In genomic region chr3:52043039-52043438, GRCh38 we compare ENCODE assay signal across 6 cellular contexts. TPM values are rescaled to one million over a fixed set of nuclear protein-coding genes. Genes with fewer than 3 reads are reported as not detected.
DNase-seq lines count a peak whose midpoint lies in the region; ATAC-seq and TF ChIP-seq lines count a peak whose summit lies in the region.
"Not testable (repeated sequence)": the region's sequence is repeated elsewhere in the genome, so short reads cannot be mapped to it uniquely, and the experiment has no call there.

No MANE protein-coding gene starts in this region.

- peak overlapping the region; percentile 99 for H3K27ac ChIP-seq in RWPE2 (ENCODE audit: poor library complexity, severe bottlenecking)
- peak overlapping the region; percentile 100 for H3K27ac ChIP-seq in caudate nucleus (ENCODE audit: low read depth, low read length)
- H3K27ac ChIP-seq in left ventricle myocardium inferior (replicated peaks), result peak overlapping the region; percentile 8

- not testable (repeated sequence) for H3K4me3 Mint-ChIP-seq in activated T-helper 17 cell treated with anti-CD3 and anti-CD28 coated beads, Interleukin-2, amount 50 U/mL, for 72 hours; dendritic cell treated with granulocyte-macrophage colony-stimulating factor and Interleukin-4, amounts not matched to agents 40 ng/mL and 50 ng/mL, for 4 days; stimulated activated effector memory CD8-positive, alpha-beta T cell treated with anti-CD3 and anti-CD28 coated beads, Interleukin-12 subunit alpha, Interleukin-12 subunit beta, amount 100 ng/mL, for 72 hours

- not testable (repeated sequence) for H3K36me3 ChIP-seq in RWPE2 (ENCODE audit: low read depth); left ventricle myocardium inferior

- not testable (repeated sequence) for ATAC-seq in RWPE2 (ENCODE audit: low read depth); activated T-helper 17 cell treated with anti-CD3 and anti-CD28 coated beads, Interleukin-2, amount 50 U/mL, for 72 hours (replicated peaks); stimulated activated effector memory CD8-positive, alpha-beta T cell treated with anti-CD3 and anti-CD28 coated beads, Interleukin-12 subunit alpha, Interleukin-12 subunit beta, amount 100 ng/mL, for 72 hours

- H3K4me3 ChIP-seq in RWPE2 (ENCODE audit: severe bottlenecking); left ventricle myocardium inferior: not testable (repeated sequence)

- peak overlapping the region; percentile 66 for H3K27ac Mint-ChIP-seq in activated T-helper 17 cell treated with anti-CD3 and anti-CD28 coated beads, Interleukin-2, amount 50 U/mL, for 72 hours
- peak overlapping the region; percentile 13 for H3K27ac Mint-ChIP-seq in dendritic cell treated with granulocyte-macrophage colony-stimulating factor and Interleukin-4, amounts not matched to agents 40 ng/mL and 50 ng/mL, for 4 days
- H3K27ac Mint-ChIP-seq in stimulated activated effector memory CD8-positive, alpha-beta T cell treated with anti-CD3 and anti-CD28 coated beads, Interleukin-12 subunit alpha, Interleukin-12 subunit beta, amount 100 ng/mL, for 72 hours, result peak overlapping the region; percentile 72

- not testable (repeated sequence) for H3K9me3 ChIP-seq in RWPE2 (ENCODE audit: severe bottlenecking); left ventricle myocardium inferior (replicated peaks)

- not testable (repeated sequence) for H3K9me3 Mint-ChIP-seq in activated T-helper 17 cell treated with anti-CD3 and anti-CD28 coated beads, Interleukin-2, amount 50 U/mL, for 72 hours; dendritic cell treated with granulocyte-macrophage colony-stimulating factor and Interleukin-4, amounts not matched to agents 40 ng/mL and 50 ng/mL, for 4 days; stimulated activated effector memory CD8-positive, alpha-beta T cell treated with anti-CD3 and anti-CD28 coated beads, Interleukin-12 subunit alpha, Interleukin-12 subunit beta, amount 100 ng/mL, for 72 hours

- not testable (repeated sequence) for DNase-seq in RWPE2 (ENCODE audit: low spot score); caudate nucleus (lab: John Stamatoyannopoulos, UW); left ventricle myocardium inferior; stimulated activated effector memory CD8-positive, alpha-beta T cell treated with anti-CD3 and anti-CD28 coated beads, Interleukin-12 subunit alpha, Interleukin-12 subunit beta, amount 100 ng/mL, for 72 hours (ENCODE audit: low spot score in 2 of 2)

- not testable (repeated sequence) for H3K4me1 Mint-ChIP-seq in activated T-helper 17 cell treated with anti-CD3 and anti-CD28 coated beads, Interleukin-2, amount 50 U/mL, for 72 hours; dendritic cell treated with granulocyte-macrophage colony-stimulating factor and Interleukin-4, amounts not matched to agents 40 ng/mL and 50 ng/mL, for 4 days (ENCODE audit: low read depth)
- peaks cover 30% of the 10 kb centered on the region for H3K4me1 Mint-ChIP-seq in stimulated activated effector memory CD8-positive, alpha-beta T cell treated with anti-CD3 and anti-CD28 coated beads, Interleukin-12 subunit alpha, Interleukin-12 subunit beta, amount 100 ng/mL, for 72 hours

- not testable (repeated sequence) for H3K27me3 ChIP-seq in RWPE2 (ENCODE audit: insufficient read depth, poor library complexity, severe bottlenecking); left ventricle myocardium inferior (ENCODE audit: low read depth)

- not testable (repeated sequence) for H3K27me3 Mint-ChIP-seq in activated T-helper 17 cell treated with anti-CD3 and anti-CD28 coated beads, Interleukin-2, amount 50 U/mL, for 72 hours; dendritic cell treated with granulocyte-macrophage colony-stimulating factor and Interleukin-4, amounts not matched to agents 40 ng/mL and 50 ng/mL, for 4 days

- H3K36me3 Mint-ChIP-seq in activated T-helper 17 cell treated with anti-CD3 and anti-CD28 coated beads, Interleukin-2, amount 50 U/mL, for 72 hours (ENCODE audit: low read depth); dendritic cell treated with granulocyte-macrophage colony-stimulating factor and Interleukin-4, amounts not matched to agents 40 ng/mL and 50 ng/mL, for 4 days (ENCODE audit: low read depth); stimulated activated effector memory CD8-positive, alpha-beta T cell treated with anti-CD3 and anti-CD28 coated beads, Interleukin-12 subunit alpha, Interleukin-12 subunit beta, amount 100 ng/mL, for 72 hours: not testable (repeated sequence)

- not testable (repeated sequence) for TF ChIP-seq CTCF in RWPE2 (IDR thresholded peaks at IDR 0.05; ENCODE audit: poor library complexity, severe bottlenecking); left ventricle myocardium inferior (IDR thresholded peaks at IDR 0.05; ENCODE audit: borderline replicate concordance)

- H3K4me1 ChIP-seq in RWPE2 (ENCODE audit: insufficient read depth, poor library complexity, severe bottlenecking), result peaks cover 44% of the 10 kb centered on the region
- peaks cover 69% of the 10 kb centered on the region for H3K4me1 ChIP-seq in left ventricle myocardium inferior

- intact Hi-C loops in dendritic cell treated with granulocyte-macrophage colony-stimulating factor and Interleukin-4, amounts not matched to agents 40 ng/mL and 50 ng/mL, for 4 days (cut with micrococcal nuclease); left ventricle myocardium inferior (cut with micrococcal nuclease): not testable (repeated sequence)

RNA-seq across cellular contexts. Expression of gene DUSP7, which starts 13.3 kb away (rescaled TPM):
- 10 to 100 TPM; 19.3 to 25.1 TPM for total RNA-seq in activated T-helper 17 cell treated with anti-CD3 and anti-CD28 coated beads, Interleukin-2, amount 50 U/mL, for 72 hours
- total RNA-seq in left ventricle myocardium inferior, result 23.1 TPM

RNA-seq across cellular contexts. Expression of gene RPL29, which starts 47.3 kb away (rescaled TPM):
- 1,000 to 10,000 TPM; 1,433 to 1,498 TPM for total RNA-seq in activated T-helper 17 cell treated with anti-CD3 and anti-CD28 coated beads, Interleukin-2, amount 50 U/mL, for 72 hours
- total RNA-seq in left ventricle myocardium inferior, result 621 TPM

RNA-seq across cellular contexts. Expression of gene ACY1, which starts 59.7 kb away (rescaled TPM):
- total RNA-seq in activated T-helper 17 cell treated with anti-CD3 and anti-CD28 coated beads, Interleukin-2, amount 50 U/mL, for 72 hours, result 10 to 100 TPM; 39.5 to 49.9 TPM
- 20.2 TPM for total RNA-seq in left ventricle myocardium inferior

Comparison
In these comparisons a context has a peak if more than half of its experiments do, and no peak if none do; other contexts are left out.
1. H3K27ac ChIP-seq: peak in every context shown above with its lines; median percentile 100 in caudate nucleus; 99 in RWPE2; 8 in left ventricle myocardium inferior.
2. H3K27ac Mint-ChIP-seq: peak in every context shown above with its lines; median percentile 72 in stimulated activated effector memory CD8-positive, alpha-beta T cell treated with anti-CD3 and anti-CD28 coated beads, Interleukin-12 subunit alpha, Interleukin-12 subunit beta, amount 100 ng/mL, for 72 hours; 66 in activated T-helper 17 cell treated with anti-CD3 and anti-CD28 coated beads, Interleukin-2, amount 50 U/mL, for 72 hours; 13 in dendritic cell treated with granulocyte-macrophage colony-stimulating factor and Interleukin-4, amounts not matched to agents 40 ng/mL and 50 ng/mL, for 4 days.